ENCODE assay signal across 16 cellular contexts in genomic region chr18:28048612-28049011, GRCh38.
DNase-seq lines count a peak whose midpoint lies in the region; ATAC-seq and TF ChIP-seq lines count a peak whose summit lies in the region.
"Had no signal": no experiment of that assay in that cellular context is flagged by ENCODE, and none has a peak within 500 bp of the region (broad histone marks: within the 10 kb centered on the region; RNA-seq: fewer than 3 reads in every experiment).

No MANE protein-coding gene starts in this region.

- H3K9me3 Mint-ChIP-seq in brain = no peaks in the 10 kb centered on the region
- H3K9me3 Mint-ChIP-seq in neural crest cell = no peaks in the 10 kb centered on the region
- H3K9me3 Mint-ChIP-seq in activated CD8-positive, alpha-beta T cell treated with anti-CD3 and anti-CD28 coated beads for 36 hours = peaks cover 1% of the 10 kb centered on the region

- intact Hi-C loops in activated CD8-positive, alpha-beta T cell treated with anti-CD3 and anti-CD28 coated beads for 36 hours (cut with micrococcal nuclease) = no loop called here

- H3K27ac Mint-ChIP-seq in brain (peak overlapping the region; percentile 32 to 90 (median 73)), neural crest cell (ENCODE audit: unreplicated experiment) (peak overlapping the region; percentile 37)
- no peak overlapping the region for H3K27ac Mint-ChIP-seq in activated CD8-positive, alpha-beta T cell treated with anti-CD3 and anti-CD28 coated beads for 36 hours
- H3K27ac Mint-ChIP-seq: CD4-positive, alpha-beta memory T cell had no signal

- H3K36me3 Mint-ChIP-seq in brain (peaks cover 7% of the 10 kb centered on the region), neural crest cell (ENCODE audit: low read depth) (peaks cover 2% of the 10 kb centered on the region)
- no peaks in the 10 kb centered on the region for H3K36me3 Mint-ChIP-seq in activated CD8-positive, alpha-beta T cell treated with anti-CD3 and anti-CD28 coated beads for 36 hours (ENCODE audit: low read depth)
- H3K36me3 Mint-ChIP-seq: CD4-positive, alpha-beta memory T cell had no signal

- CTCF ChIA-PET in activated CD8-positive, alpha-beta T cell treated with anti-CD3 and anti-CD28 coated beads for 36 hours (lab: Charles Lee) = no interaction called here

- peak overlapping the region in 4 of 5 experiments; percentile 56 to 82 (median 73) for H3K4me3 Mint-ChIP-seq in brain
- H3K4me3 Mint-ChIP-seq in neural crest cell = peak overlapping the region; percentile 12
- H3K4me3 Mint-ChIP-seq in activated CD8-positive, alpha-beta T cell treated with anti-CD3 and anti-CD28 coated beads for 36 hours = no peak overlapping the region
- H3K4me3 Mint-ChIP-seq: CD4-positive, alpha-beta memory T cell had no signal

- H3K4me1 Mint-ChIP-seq in brain = peaks cover 88% of the 10 kb centered on the region
- peaks cover 58% of the 10 kb centered on the region for H3K4me1 Mint-ChIP-seq in neural crest cell
- H3K4me1 Mint-ChIP-seq in activated CD8-positive, alpha-beta T cell treated with anti-CD3 and anti-CD28 coated beads for 36 hours (ENCODE audit: low read depth) = no peaks in the 10 kb centered on the region
- H3K4me1 Mint-ChIP-seq: CD4-positive, alpha-beta memory T cell had no signal

- DNase-seq in Ammon's horn (ENCODE audit: low spot score) = peak; percentile 23
- DNase-seq in NCI-H1694 (lab: John Stamatoyannopoulos, UW) = peak; percentile 10
- DNase-seq in neural crest cell (ENCODE audit: low read depth, low spot score) = no peak
- no peak for DNase-seq in activated CD8-positive, alpha-beta T cell treated with anti-CD3 and anti-CD28 coated beads for 36 hours
- no peak for DNase-seq in ecto neural progenitor cell (ENCODE audit: low spot score)
- no peak for DNase-seq in NCI-H1436 (lab: John Stamatoyannopoulos, UW)
- DNase-seq: BE2C; CD4-positive, alpha-beta memory T cell; H7; Kasumi-1; NCI-H1417; NCI-H510A; NCI-H82; SHP77 had no signal

- POLR2A ChIA-PET in activated CD8-positive, alpha-beta T cell treated with anti-CD3 and anti-CD28 coated beads for 36 hours (lab: Charles Lee) = no interaction called here

- ATAC-seq in activated CD8-positive, alpha-beta T cell treated with anti-CD3 and anti-CD28 coated beads for 36 hours = no peak
- no peak for ATAC-seq in GM21381 (IDR thresholded peaks at IDR 0.05; ENCODE audit: unreplicated experiment)

- TF ChIP-seq CTCF in brain (conservative IDR thresholded peaks at IDR 0.05) = no peak
- no peak for TF ChIP-seq CTCF in neural crest cell (conservative IDR thresholded peaks at IDR 0.05)
- TF ChIP-seq CTCF in activated CD8-positive, alpha-beta T cell treated with anti-CD3 and anti-CD28 coated beads for 36 hours (IDR thresholded peaks at IDR 0.05) = no peak

- H3K27me3 Mint-ChIP-seq in brain (no peaks in the 10 kb centered on the region), neural crest cell (ENCODE audit: low read depth) (no peaks in the 10 kb centered on the region)
- H3K27me3 Mint-ChIP-seq in activated CD8-positive, alpha-beta T cell treated with anti-CD3 and anti-CD28 coated beads for 36 hours = no peaks in the 10 kb centered on the region
- H3K27me3 Mint-ChIP-seq: CD4-positive, alpha-beta memory T cell had no signal

Comparison
In these comparisons a context has a peak if more than half of its experiments do, and no peak if none do; other contexts are left out.
1. DNase-seq: peak in Ammon's horn (single experiment) and NCI-H1694 (single experiment); none in neural crest cell (single experiment), activated CD8-positive, alpha-beta T cell treated with anti-CD3 and anti-CD28 coated beads for 36 hours (single experiment), ecto neural progenitor cell (single experiment) and NCI-H1436 (single experiment).